Comparison of ENCODE assay signal across 9 cellular contexts in the genomic region with DNA sequence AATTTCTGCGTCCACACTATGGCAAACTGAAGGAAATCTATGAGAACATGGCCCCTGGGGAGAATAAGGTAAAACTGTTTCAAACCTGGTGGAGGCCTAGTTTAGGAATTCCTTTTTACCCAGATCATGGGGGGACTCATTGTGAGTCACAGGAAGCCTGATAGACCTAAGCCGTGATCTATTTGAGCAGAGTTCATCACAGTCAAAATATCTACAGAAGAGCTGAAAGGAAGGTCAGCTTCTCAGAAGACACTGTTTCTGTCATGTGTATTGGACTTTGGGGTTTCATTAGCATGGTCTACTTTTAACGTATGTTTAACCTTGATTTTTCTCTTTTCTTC. TPM values are rescaled to one million over a fixed set of nuclear protein-coding genes. Genes with fewer than 3 reads are reported as not detected.
A peak's percentile ranks its signal among the peaks of the same experiment; 100 is the strongest.
DNase-seq lines count a peak whose midpoint lies in the region; ATAC-seq, FAIRE-seq and TF ChIP-seq lines count a peak whose summit lies in the region.
"Had no signal": no experiment of that assay in that cellular context is flagged by ENCODE, and none has a peak within 500 bp of the region (broad histone marks: within the 10 kb centered on the region; RNA-seq: fewer than 3 reads in every experiment).

No MANE protein-coding gene starts in this region.

- no peaks in the 10 kb centered on the region for H3K27me3 ChIP-seq in ACC112 (ENCODE audit: insufficient read depth, low read length)
- H3K27me3 ChIP-seq in HepG2 (ENCODE audit: control insufficient read depth in 1 of 2, insufficient read depth in 2 of 2, low read length in 2 of 2): no peaks in the 10 kb centered on the region; a peak in 1 of 5 replicates
- H3K27me3 ChIP-seq: thyroid gland had no signal

- H3K4me1 ChIP-seq in ACC112 (ENCODE audit: control insufficient read depth, insufficient read depth, low read length, unreplicated experiment) (peaks cover 31% of the 10 kb centered on the region), HEK293 (ENCODE audit: control insufficient read depth, insufficient read depth, low read length) (no peaks in the 10 kb centered on the region), HepG2 (ENCODE audit: insufficient read depth, low read length) (peaks cover 38% of the 10 kb centered on the region)

- no peak overlapping the region for H3K27ac Mint-ChIP-seq in activated naive CD8-positive, alpha-beta T cell

- intact Hi-C loops in HepG2 (cut with micrococcal nuclease; ENCODE audit: unreplicated experiment): no loop called here

- H3K36me3 ChIP-seq in ACC112 (ENCODE audit: insufficient read depth, low read length) (peaks cover 41% of the 10 kb centered on the region), HEK293 (ENCODE audit: control insufficient read depth in 2 of 2, insufficient read depth in 1 of 2, low read length in 2 of 2) (peaks cover 15 to 58% of the 10 kb centered on the region in 2 experiments; a peak in 2 of 3 replicates), HepG2 (replicated peaks in 1 of 2; ENCODE audit: control insufficient read depth in 1 of 2, insufficient read depth in 2 of 2, low read length in 2 of 2) (peaks cover 19 to 48% of the 10 kb centered on the region in 2 experiments; a peak in 4 of 5 replicates)

- H3K27ac ChIP-seq in ACC112 (ENCODE audit: low read depth, low read length) (peak overlapping the region; percentile 84), HEK293 (ENCODE audit: extremely low read depth, low read depth, low read length) (no peak overlapping the region), HepG2 (ENCODE audit: extremely low read length, insufficient read depth, low read length) (peak overlapping the region; percentile 50)
- H3K27ac ChIP-seq: thyroid gland had no signal

- H2AFZ ChIP-seq in ACC112 (ENCODE audit: low read length, unreplicated experiment) (no peak overlapping the region), HepG2 (ENCODE audit: low read length) (no peak overlapping the region)

- no peaks in the 10 kb centered on the region for H3K9me3 Mint-ChIP-seq in activated naive CD8-positive, alpha-beta T cell (ENCODE audit: low read depth)

- FAIRE-seq in HepG2 (lab: Jason Lieb, UNC): peak; percentile 36
- no peak for FAIRE-seq in urothelium cell line (lab: Jason Lieb, UNC)

- H3K9me3 ChIP-seq in HEK293 (ENCODE audit: control insufficient read depth, insufficient read depth, low read depth, low read length) (no peaks in the 10 kb centered on the region), HepG2 (ENCODE audit: low read length) (no peaks in the 10 kb centered on the region)
- H3K9me3 ChIP-seq: thyroid gland had no signal

- no peaks in the 10 kb centered on the region for H3K27me3 Mint-ChIP-seq in activated naive CD8-positive, alpha-beta T cell

- CTCF ChIA-PET in HEK293 (lab: Yijun Ruan, JAX): interaction anchor here (1.0 to 1.2 kb wide), 2 partner anchors 51 to 73 kb away, joined by 3 to 4 read pairs; a partner anchor contains a TSS
- CTCF ChIA-PET in HepG2 (lab: Yijun Ruan, JAX; ENCODE audit: low intra/inter-chr PET ratio, low total read pairs): no interaction called here

- no peak for TF ChIP-seq POLR2A in HepG2 (IDR thresholded peaks at IDR 0.05; ENCODE audit: insufficient read depth in 1 of 2, low read depth in 2 of 2, low read length in 2 of 2)

- H3K4me3 ChIP-seq in ACC112 (ENCODE audit: low read depth, low read length) (peak overlapping the region; percentile 91), HEK293 (ENCODE audit: low read depth, low read length) (peak overlapping the region; percentile 98), HepG2 (replicated peaks in 1 of 3; ENCODE audit: insufficient read depth in 1 of 3, low read depth in 2 of 3, low read length in 3 of 3) (peak overlapping the region; percentile 96 to 99 (median 98))

- H4K20me1 ChIP-seq in HepG2 (ENCODE audit: insufficient read depth, low read length): no peaks in the 10 kb centered on the region

- BruUV-seq in HepG2 (replicated peaks; lab: Mats Ljungman, UMichigan): no TSS peak

- peak overlapping the region; percentile 95 for H3K4me3 Mint-ChIP-seq in activated naive CD8-positive, alpha-beta T cell

- H3K79me2 ChIP-seq in ACC112 (ENCODE audit: control insufficient read depth, insufficient read depth, low read length, unreplicated experiment): peaks cover 59% of the 10 kb centered on the region
- H3K79me2 ChIP-seq in HepG2 (ENCODE audit: insufficient read depth, low read length): peaks cover 25% of the 10 kb centered on the region

- 50% methylated on average over 3 of the region's 3 CpGs for WGBS in HepG2 (ENCODE audit: low lambda C conversion rate)

- POLR2A ChIA-PET in HEK293 (lab: Yijun Ruan, JAX): no interaction called here
- POLR2A ChIA-PET in HepG2 (lab: Yijun Ruan, JAX): no interaction called here

- TF ChIP-seq CTCF in HEK293 (tag by site-specific recombination; IDR thresholded peaks at IDR 0.05) (no peak), HepG2 (CRISPR knock-in tag; IDR thresholded peaks at IDR 0.05) (no peak)

- peak overlapping the region; percentile 87 for H3K9ac ChIP-seq in HepG2 (ENCODE audit: insufficient read depth, low read depth, low read length)

- DNase-seq in HepG2 (ENCODE audit: low spot score): no peak
- DNase-seq in urothelium cell line (ENCODE audit: low spot score): no peak
- DNase-seq: thyroid gland had no signal

- peak overlapping the region; percentile 86 for H3K4me2 ChIP-seq in HepG2 (ENCODE audit: low read depth, low read length)

- TF ChIP-seq EP300 in HepG2 (IDR thresholded peaks at IDR 0.05; ENCODE audit: low read depth in 2 of 2, low read length in 2 of 2) (no peak), HepG2 (CRISPR knock-in tag; IDR thresholded peaks at IDR 0.05; ENCODE audit: borderline replicate concordance) (no peak)

- no peak for TF ChIP-seq RAD21 in HepG2 (CRISPR knock-in tag; IDR thresholded peaks at IDR 0.05)

- ATAC-seq in HepG2 (no peak), GM18909 (IDR thresholded peaks at IDR 0.05; ENCODE audit: poor library complexity, unreplicated experiment) (no peak), HG03025 (IDR thresholded peaks at IDR 0.05; ENCODE audit: low FRiP score, unreplicated experiment) (no peak), GM19328 (IDR thresholded peaks at IDR 0.05; ENCODE audit: unreplicated experiment) (no peak)

- no peaks in the 10 kb centered on the region for H3K36me3 Mint-ChIP-seq in activated naive CD8-positive, alpha-beta T cell

- peaks cover 25% of the 10 kb centered on the region for H3K4me1 Mint-ChIP-seq in activated naive CD8-positive, alpha-beta T cell (ENCODE audit: low read depth)

- in situ Hi-C loops in HepG2 (cut with HindIII; ENCODE audit: extremely low pct_ligation_motif_present, low pct_unique_long_range_greater_than_20kb): no loop called here

RNA-seq across cellular contexts. Expression of a gene that starts 1.3 kb away (rescaled TPM):
- total RNA-seq in HepG2 (2016; rRNA removed; fragmentation: Illumina TruSeq; extraction: Trizol): 200 and 312 TPM in 2 replicates
- 27.9 and 35.3 TPM in 2 replicates for total RNA-seq in HepG2 (2016; cell fraction: cytosol; rRNA removed; fragmentation: Illumina TruSeq; extraction: Trizol; ENCODE audit: low read depth)
- total RNA-seq in HepG2 (2016; cell fraction: insoluble cytoplasmic fraction; rRNA removed; fragmentation: Illumina TruSeq; extraction: Trizol): 208 and 307 TPM in 2 replicates
- 69.9 and 70.8 TPM in 2 replicates for total RNA-seq in HepG2 (2016; cell fraction: membrane; rRNA removed; fragmentation: Illumina TruSeq; extraction: Trizol)
- 130 and 133 TPM in 2 replicates for total RNA-seq in HepG2 (2016; cell fraction: nucleus; rRNA removed; fragmentation: Illumina TruSeq; extraction: Trizol)
- polyA plus RNA-seq in HepG2 (2011; rRNA removed): 125 and 152 TPM in 2 replicates
- polyA plus RNA-seq in HepG2 (2011; cell fraction: cytosol; rRNA removed): 165 and 166 TPM in 2 replicates
- polyA plus RNA-seq in HepG2 (2011; cell fraction: nucleus; rRNA removed): 110 and 125 TPM in 2 replicates
- polyA plus RNA-seq in HepG2 (2012): 116 and 117 TPM in 2 replicates
- polyA plus RNA-seq in HepG2 (2016; cell fraction: cytosol; fragmentation: Illumina TruSeq; extraction: Trizol; ENCODE audit: low read depth): 19.9 and 25.2 TPM in 2 replicates
- polyA plus RNA-seq in HepG2 (2016; cell fraction: insoluble cytoplasmic fraction; fragmentation: Illumina TruSeq; extraction: Trizol; ENCODE audit: low read depth): 253 and 295 TPM in 2 replicates
- polyA plus RNA-seq in HepG2 (2016; cell fraction: membrane; fragmentation: Illumina TruSeq; extraction: Trizol; ENCODE audit: low read depth): 36.4 and 42.7 TPM in 2 replicates
- polyA plus RNA-seq in HepG2 (2016; cell fraction: nucleus; fragmentation: Illumina TruSeq; extraction: Trizol; ENCODE audit: insufficient read depth, low read depth): 155 and 167 TPM in 2 replicates
- polyA minus RNA-seq in HepG2 (2011; rRNA and poly(A)+ RNA removed; ENCODE audit: low replicate concordance): 351 and 796 TPM in 2 replicates
- 127 and 152 TPM in 2 replicates for polyA minus RNA-seq in HepG2 (2011; cell fraction: cytosol; rRNA and poly(A)+ RNA removed)
- 99.4 and 123 TPM in 2 replicates for polyA minus RNA-seq in HepG2 (2011; cell fraction: nucleus; rRNA and poly(A)+ RNA removed)

RNA-seq across cellular contexts. Expression of a gene that starts 14.1 kb away (rescaled TPM):
- total RNA-seq in HepG2 (2016; rRNA removed; fragmentation: Illumina TruSeq; extraction: Trizol): 213 and 244 TPM in 2 replicates
- 19.7 and 27.8 TPM in 2 replicates for total RNA-seq in HepG2 (2016; cell fraction: cytosol; rRNA removed; fragmentation: Illumina TruSeq; extraction: Trizol; ENCODE audit: low read depth)
- total RNA-seq in HepG2 (2016; cell fraction: insoluble cytoplasmic fraction; rRNA removed; fragmentation: Illumina TruSeq; extraction: Trizol): 208 and 223 TPM in 2 replicates
- total RNA-seq in HepG2 (2016; cell fraction: membrane; rRNA removed; fragmentation: Illumina TruSeq; extraction: Trizol): 77.1 and 81.4 TPM in 2 replicates
- 163 and 210 TPM in 2 replicates for total RNA-seq in HepG2 (2016; cell fraction: nucleus; rRNA removed; fragmentation: Illumina TruSeq; extraction: Trizol)
- 208 and 228 TPM in 2 replicates for polyA plus RNA-seq in HepG2 (2011; rRNA removed)
- polyA plus RNA-seq in HepG2 (2011; cell fraction: cytosol; rRNA removed): 139 and 145 TPM in 2 replicates
- 229 and 287 TPM in 2 replicates for polyA plus RNA-seq in HepG2 (2011; cell fraction: nucleus; rRNA removed)
- 122 and 142 TPM in 2 replicates for polyA plus RNA-seq in HepG2 (2012)
- polyA plus RNA-seq in HepG2 (2016; cell fraction: cytosol; fragmentation: Illumina TruSeq; extraction: Trizol; ENCODE audit: low read depth): 15.3 and 16.7 TPM in 2 replicates
- polyA plus RNA-seq in HepG2 (2016; cell fraction: insoluble cytoplasmic fraction; fragmentation: Illumina TruSeq; extraction: Trizol; ENCODE audit: low read depth): 217 and 276 TPM in 2 replicates
- 53.0 and 64.3 TPM in 2 replicates for polyA plus RNA-seq in HepG2 (2016; cell fraction: membrane; fragmentation: Illumina TruSeq; extraction: Trizol; ENCODE audit: low read depth)
- polyA plus RNA-seq in HepG2 (2016; cell fraction: nucleus; fragmentation: Illumina TruSeq; extraction: Trizol; ENCODE audit: insufficient read depth, low read depth): 324 and 332 TPM in 2 replicates
- polyA minus RNA-seq in HepG2 (2011; rRNA and poly(A)+ RNA removed; ENCODE audit: low replicate concordance): 348 and 721 TPM in 2 replicates
- polyA minus RNA-seq in HepG2 (2011; cell fraction: cytosol; rRNA and poly(A)+ RNA removed): 122 and 123 TPM in 2 replicates
- polyA minus RNA-seq in HepG2 (2011; cell fraction: nucleus; rRNA and poly(A)+ RNA removed): 107 and 113 TPM in 2 replicates

RNA-seq across cellular contexts. Expression of a gene that starts 24.5 kb away (rescaled TPM):
- total RNA-seq in HepG2 (2016; rRNA removed; fragmentation: Illumina TruSeq; extraction: Trizol): not detected in 2 replicates
- total RNA-seq in HepG2 (2016; cell fraction: cytosol; rRNA removed; fragmentation: Illumina TruSeq; extraction: Trizol; ENCODE audit: low read depth): not detected in 2 replicates
- total RNA-seq in HepG2 (2016; cell fraction: insoluble cytoplasmic fraction; rRNA removed; fragmentation: Illumina TruSeq; extraction: Trizol): not detected in 2 replicates
- not detected in 2 replicates for total RNA-seq in HepG2 (2016; cell fraction: membrane; rRNA removed; fragmentation: Illumina TruSeq; extraction: Trizol)
- not detected in 2 replicates for total RNA-seq in HepG2 (2016; cell fraction: nucleus; rRNA removed; fragmentation: Illumina TruSeq; extraction: Trizol)
- 0.03 TPM in 1 of 2 replicates, not detected in the other for polyA plus RNA-seq in HepG2 (2011; rRNA removed)
- not detected in 2 replicates for polyA plus RNA-seq in HepG2 (2011; cell fraction: cytosol; rRNA removed)
- 0.10 and 0.16 TPM in 2 replicates for polyA plus RNA-seq in HepG2 (2011; cell fraction: nucleus; rRNA removed)
- polyA plus RNA-seq in HepG2 (2012): not detected in 2 replicates
- polyA plus RNA-seq in HepG2 (2016; cell fraction: cytosol; fragmentation: Illumina TruSeq; extraction: Trizol; ENCODE audit: low read depth): not detected in 2 replicates
- not detected in 2 replicates for polyA plus RNA-seq in HepG2 (2016; cell fraction: insoluble cytoplasmic fraction; fragmentation: Illumina TruSeq; extraction: Trizol; ENCODE audit: low read depth)
- polyA plus RNA-seq in HepG2 (2016; cell fraction: membrane; fragmentation: Illumina TruSeq; extraction: Trizol; ENCODE audit: low read depth): not detected in 2 replicates
- polyA plus RNA-seq in HepG2 (2016; cell fraction: nucleus; fragmentation: Illumina TruSeq; extraction: Trizol; ENCODE audit: insufficient read depth, low read depth): not detected in 2 replicates
- 0.14 TPM in 1 of 2 replicates, not detected in the other for polyA minus RNA-seq in HepG2 (2011; rRNA and poly(A)+ RNA removed; ENCODE audit: low replicate concordance)
- polyA minus RNA-seq in HepG2 (2011; cell fraction: cytosol; rRNA and poly(A)+ RNA removed): not detected in 2 replicates
- polyA minus RNA-seq in HepG2 (2011; cell fraction: nucleus; rRNA and poly(A)+ RNA removed): not detected in 2 replicates
- total RNA-seq: thyroid gland had no signal

RNA-seq across cellular contexts. Expression of a gene that starts 37.1 kb away (rescaled TPM):
- 7.4 and 9.3 TPM in 2 replicates for total RNA-seq in HepG2 (2016; rRNA removed; fragmentation: Illumina TruSeq; extraction: Trizol)
- 2.3 and 2.5 TPM in 2 replicates for total RNA-seq in HepG2 (2016; cell fraction: cytosol; rRNA removed; fragmentation: Illumina TruSeq; extraction: Trizol; ENCODE audit: low read depth)
- 4.8 and 8.7 TPM in 2 replicates for total RNA-seq in HepG2 (2016; cell fraction: insoluble cytoplasmic fraction; rRNA removed; fragmentation: Illumina TruSeq; extraction: Trizol)
- 7.8 and 8.3 TPM in 2 replicates for total RNA-seq in HepG2 (2016; cell fraction: membrane; rRNA removed; fragmentation: Illumina TruSeq; extraction: Trizol)
- 4.4 and 6.5 TPM in 2 replicates for total RNA-seq in HepG2 (2016; cell fraction: nucleus; rRNA removed; fragmentation: Illumina TruSeq; extraction: Trizol)
- 9.2 and 14.1 TPM in 2 replicates for polyA plus RNA-seq in HepG2 (2011; rRNA removed)
- polyA plus RNA-seq in HepG2 (2011; cell fraction: cytosol; rRNA removed): 11.9 and 16.8 TPM in 2 replicates
- polyA plus RNA-seq in HepG2 (2011; cell fraction: nucleus; rRNA removed): 23.9 and 25.8 TPM in 2 replicates
- 5.8 and 9.8 TPM in 2 replicates for polyA plus RNA-seq in HepG2 (2012)
- polyA plus RNA-seq in HepG2 (2016; cell fraction: cytosol; fragmentation: Illumina TruSeq; extraction: Trizol; ENCODE audit: low read depth): 2.3 and 3.2 TPM in 2 replicates
- 5.3 and 7.8 TPM in 2 replicates for polyA plus RNA-seq in HepG2 (2016; cell fraction: insoluble cytoplasmic fraction; fragmentation: Illumina TruSeq; extraction: Trizol; ENCODE audit: low read depth)
- polyA plus RNA-seq in HepG2 (2016; cell fraction: membrane; fragmentation: Illumina TruSeq; extraction: Trizol; ENCODE audit: low read depth): 5.7 and 5.8 TPM in 2 replicates
- polyA plus RNA-seq in HepG2 (2016; cell fraction: nucleus; fragmentation: Illumina TruSeq; extraction: Trizol; ENCODE audit: insufficient read depth, low read depth): 12.3 and 13.4 TPM in 2 replicates
- polyA minus RNA-seq in HepG2 (2011; rRNA and poly(A)+ RNA removed; ENCODE audit: low replicate concordance): 22.1 and 24.2 TPM in 2 replicates
- polyA minus RNA-seq in HepG2 (2011; cell fraction: cytosol; rRNA and poly(A)+ RNA removed): 7.0 and 7.3 TPM in 2 replicates
- polyA minus RNA-seq in HepG2 (2011; cell fraction: nucleus; rRNA and poly(A)+ RNA removed): 7.0 and 9.2 TPM in 2 replicates

RNA-seq across cellular contexts. Expression of a gene that starts 39.0 kb away (rescaled TPM):
- 0.27 TPM in 1 of 2 replicates, not detected in the other for total RNA-seq in HepG2 (2016; rRNA removed; fragmentation: Illumina TruSeq; extraction: Trizol)
- not detected in 2 replicates for total RNA-seq in HepG2 (2016; cell fraction: cytosol; rRNA removed; fragmentation: Illumina TruSeq; extraction: Trizol; ENCODE audit: low read depth)
- total RNA-seq in HepG2 (2016; cell fraction: insoluble cytoplasmic fraction; rRNA removed; fragmentation: Illumina TruSeq; extraction: Trizol): 0.09 and 0.27 TPM in 2 replicates
- 0.34 and 0.72 TPM in 2 replicates for total RNA-seq in HepG2 (2016; cell fraction: membrane; rRNA removed; fragmentation: Illumina TruSeq; extraction: Trizol)
- total RNA-seq in HepG2 (2016; cell fraction: nucleus; rRNA removed; fragmentation: Illumina TruSeq; extraction: Trizol): not detected in 2 replicates
- polyA plus RNA-seq in HepG2 (2011; rRNA removed): 0.04 and 0.12 TPM in 2 replicates
- 0.07 and 0.08 TPM in 2 replicates for polyA plus RNA-seq in HepG2 (2011; cell fraction: cytosol; rRNA removed)
- 0.09 and 0.16 TPM in 2 replicates for polyA plus RNA-seq in HepG2 (2011; cell fraction: nucleus; rRNA removed)
- polyA plus RNA-seq in HepG2 (2012): not detected in 2 replicates
- 0.95 and 1.1 TPM in 2 replicates for polyA plus RNA-seq in HepG2 (2016; cell fraction: cytosol; fragmentation: Illumina TruSeq; extraction: Trizol; ENCODE audit: low read depth)
- polyA plus RNA-seq in HepG2 (2016; cell fraction: insoluble cytoplasmic fraction; fragmentation: Illumina TruSeq; extraction: Trizol; ENCODE audit: low read depth): not detected in 2 replicates
- polyA plus RNA-seq in HepG2 (2016; cell fraction: membrane; fragmentation: Illumina TruSeq; extraction: Trizol; ENCODE audit: low read depth): 1.00 and 1.2 TPM in 2 replicates
- polyA plus RNA-seq in HepG2 (2016; cell fraction: nucleus; fragmentation: Illumina TruSeq; extraction: Trizol; ENCODE audit: insufficient read depth, low read depth): 0.46 and 0.47 TPM in 2 replicates
- polyA minus RNA-seq in HepG2 (2011; rRNA and poly(A)+ RNA removed; ENCODE audit: low replicate concordance): 7.5 TPM in 1 of 2 replicates, not detected in the other
- 0.44 TPM in 1 of 2 replicates, not detected in the other for polyA minus RNA-seq in HepG2 (2011; cell fraction: cytosol; rRNA and poly(A)+ RNA removed)
- not detected in 2 replicates for polyA minus RNA-seq in HepG2 (2011; cell fraction: nucleus; rRNA and poly(A)+ RNA removed)
- total RNA-seq: thyroid gland had no signal
